11 cellular contexts compared by ENCODE assay signal in genomic region chr6:137871299-137871698, GRCh38. TPM values are rescaled to one million over a fixed set of nuclear protein-coding genes. Genes with fewer than 3 reads are reported as not detected.
DNase-seq lines count a peak whose midpoint lies in the region; ATAC-seq and TF ChIP-seq lines count a peak whose summit lies in the region.
"Had no signal": no experiment of that assay in that cellular context is flagged by ENCODE, and none has a peak within 500 bp of the region (broad histone marks: within the 10 kb centered on the region; RNA-seq: fewer than 3 reads in every experiment).

No MANE protein-coding gene starts in this region.

- peaks cover 28% of the 10 kb centered on the region for H3K4me1 Mint-ChIP-seq in activated T-cell treated with anti-CD3 and anti-CD28 coated beads, Interleukin-2, amount 50 U/mL, for 4 hours (ENCODE audit: low read depth)
- H3K4me1 Mint-ChIP-seq in activated naive CD8-positive, alpha-beta T cell treated with anti-CD3 and anti-CD28 coated beads, Interleukin-2, amount 10 ng/mL, durations not matched to agents 7 days and 5 days: peaks cover 66% of the 10 kb centered on the region

- no peak for TF ChIP-seq CTCF in lower lobe of right lung (IDR thresholded peaks at IDR 0.05)

- peaks cover 72% of the 10 kb centered on the region for H3K4me1 ChIP-seq in lower lobe of right lung
- peaks cover 15% of the 10 kb centered on the region for H3K4me1 ChIP-seq in thymus (ENCODE audit: control insufficient read depth, insufficient read depth, low read length)
- H3K4me1 ChIP-seq in aorta (ENCODE audit: control insufficient read depth in 1 of 2, insufficient read depth in 2 of 2, low read length in 2 of 2): no peaks in the 10 kb centered on the region

- POLR2A ChIA-PET in activated naive CD8-positive, alpha-beta T cell treated with anti-CD3 and anti-CD28 coated beads, Interleukin-2, amount 10 ng/mL, durations not matched to agents 7 days and 5 days (lab: Charles Lee): interaction anchor here (0.9 to 2.3 kb wide), 6 partner anchors 9 to 172 kb away, joined by 3 to 11 read pairs (median 4); no protein-coding TSS in a partner anchor

- intact Hi-C loops in lower lobe of right lung (cut with DNase I) (no loop called here), aorta (cut with DNase I) (no loop called here)

- H3K27me3 Mint-ChIP-seq in activated T-cell treated with anti-CD3 and anti-CD28 coated beads, Interleukin-2, amount 50 U/mL, for 4 hours (ENCODE audit: low read depth): no peaks in the 10 kb centered on the region
- no peaks in the 10 kb centered on the region for H3K27me3 Mint-ChIP-seq in activated naive CD8-positive, alpha-beta T cell treated with anti-CD3 and anti-CD28 coated beads, Interleukin-2, amount 10 ng/mL, durations not matched to agents 7 days and 5 days

- no peaks in the 10 kb centered on the region for H3K27me3 ChIP-seq in lower lobe of right lung (ENCODE audit: low read depth)
- H3K27me3 ChIP-seq in thymus (ENCODE audit: control insufficient read depth, insufficient read depth): no peaks in the 10 kb centered on the region
- no peaks in the 10 kb centered on the region for H3K27me3 ChIP-seq in aorta (ENCODE audit: control insufficient read depth in 1 of 2, insufficient read depth in 2 of 2, low read length in 1 of 2)

- H3K27ac ChIP-seq in lower lobe of right lung: peak overlapping the region; percentile 50
- H3K27ac ChIP-seq in thymus (ENCODE audit: low read depth): peak overlapping the region; percentile 68
- H3K27ac ChIP-seq in aorta (ENCODE audit: low read depth in 1 of 2, low read length in 2 of 2): no peak overlapping the region

- no peaks in the 10 kb centered on the region for H3K9me3 ChIP-seq in lower lobe of right lung
- H3K9me3 ChIP-seq in thymus (ENCODE audit: control insufficient read depth): peaks cover 1% of the 10 kb centered on the region
- H3K9me3 ChIP-seq in aorta (ENCODE audit: control insufficient read depth, low read length): no peaks in the 10 kb centered on the region
- H3K9me3 ChIP-seq: HAP-1 had no signal

- H3K4me3 Mint-ChIP-seq in activated T-cell treated with anti-CD3 and anti-CD28 coated beads, Interleukin-2, amount 50 U/mL, for 4 hours: peak overlapping the region; percentile 92
- peak overlapping the region; percentile 90 for H3K4me3 Mint-ChIP-seq in activated naive CD8-positive, alpha-beta T cell treated with anti-CD3 and anti-CD28 coated beads, Interleukin-2, amount 10 ng/mL, durations not matched to agents 7 days and 5 days

- peak overlapping the region; percentile 95 for H3K27ac Mint-ChIP-seq in activated naive CD8-positive, alpha-beta T cell treated with anti-CD3 and anti-CD28 coated beads, Interleukin-2, amount 10 ng/mL, durations not matched to agents 7 days and 5 days

- peaks cover 30% of the 10 kb centered on the region for H3K36me3 ChIP-seq in lower lobe of right lung
- H3K36me3 ChIP-seq in thymus (ENCODE audit: control insufficient read depth, insufficient read depth): peaks cover 34% of the 10 kb centered on the region
- H3K36me3 ChIP-seq in aorta (ENCODE audit: control insufficient read depth in 1 of 2, insufficient read depth in 2 of 2, low read length in 1 of 2): peaks cover 0 to 2% of the 10 kb centered on the region in 2 donors

- 90% methylated on average over 10 of the region's 10 CpGs for WGBS in thymus
- 85 to 89% methylated on average over 10 of the region's 10 CpGs for WGBS in aorta, 2 donors

- H3K36me3 Mint-ChIP-seq in activated T-cell treated with anti-CD3 and anti-CD28 coated beads, Interleukin-2, amount 50 U/mL, for 4 hours (ENCODE audit: insufficient read depth): peaks cover 71% of the 10 kb centered on the region
- H3K36me3 Mint-ChIP-seq in activated naive CD8-positive, alpha-beta T cell treated with anti-CD3 and anti-CD28 coated beads, Interleukin-2, amount 10 ng/mL, durations not matched to agents 7 days and 5 days: peaks cover 39% of the 10 kb centered on the region

- ATAC-seq in activated T-cell treated with anti-CD3 and anti-CD28 coated beads, Interleukin-2, amount 50 U/mL, for 4 hours: no peak
- no peak for ATAC-seq in activated naive CD8-positive, alpha-beta T cell treated with anti-CD3 and anti-CD28 coated beads, Interleukin-2, amount 10 ng/mL, durations not matched to agents 7 days and 5 days (ENCODE audit: low read depth)
- no peak for ATAC-seq in lower lobe of right lung
- ATAC-seq in aorta (ENCODE audit: low FRiP score): no peak
- ATAC-seq in GM21576 (IDR thresholded peaks at IDR 0.05; ENCODE audit: unreplicated experiment): no peak

- no peaks in the 10 kb centered on the region for H3K9me3 Mint-ChIP-seq in activated T-cell treated with anti-CD3 and anti-CD28 coated beads, Interleukin-2, amount 50 U/mL, for 4 hours
- H3K9me3 Mint-ChIP-seq in activated naive CD8-positive, alpha-beta T cell treated with anti-CD3 and anti-CD28 coated beads, Interleukin-2, amount 10 ng/mL, durations not matched to agents 7 days and 5 days: no peaks in the 10 kb centered on the region

- peak overlapping the region; percentile 92 for H3K4me3 ChIP-seq in lower lobe of right lung
- peak overlapping the region; percentile 68 for H3K4me3 ChIP-seq in thymus (ENCODE audit: low read length)
- no peak overlapping the region for H3K4me3 ChIP-seq in aorta (ENCODE audit: low read length in 2 of 2)
- H3K4me3 ChIP-seq: HAP-1 had no signal

- DNase-seq in activated T-cell treated with anti-CD3 and anti-CD28 coated beads, Interleukin-2, amount 50 U/mL, for 4 hours: no peak
- no peak for DNase-seq in activated T-cell treated with anti-CD3 and anti-CD28 coated beads, Interleukin-2, amount 50 U/mL, for 1 hour
- no peak for DNase-seq in activated naive CD8-positive, alpha-beta T cell treated with anti-CD3 and anti-CD28 coated beads, Interleukin-2, amount 10 ng/mL, durations not matched to agents 7 days and 5 days
- DNase-seq in lower lobe of right lung (no peak), aorta (no peak), occipital lobe (lab: John Stamatoyannopoulos, UW) (no peak)
- DNase-seq: NCI-H774, retina had no signal

RNA-seq across cellular contexts. Expression of gene TNFAIP3, which starts 4.2 kb away (rescaled TPM):
- total RNA-seq in activated T-cell treated with anti-CD3 and anti-CD28 coated beads, Interleukin-2, amount 50 U/mL, for 4 hours: 100 to 1,000 TPM; 254 to 441 (median 334) TPM
- 10 to 100 TPM; 88.6 to 89.5 TPM for total RNA-seq in activated naive CD8-positive, alpha-beta T cell treated with anti-CD3 and anti-CD28 coated beads, Interleukin-2, amount 10 ng/mL, durations not matched to agents 7 days and 5 days
- total RNA-seq in lower lobe of right lung (44.6 TPM), aorta (10 to 100 TPM; 22.0 to 40.2 TPM), occipital lobe (0.78 TPM)
- polyA plus RNA-seq in thymus (85.8 TPM), aorta (1 to 10 TPM; 4.9 to 5.6 TPM)

Comparison
In these comparisons a context has a peak if more than half of its experiments do, and no peak if none do; other contexts are left out.
1. H3K27ac ChIP-seq: peak in lower lobe of right lung (single experiment) and thymus (single experiment); none in aorta (0 of 2).
2. H3K4me3 ChIP-seq: peak in lower lobe of right lung (single experiment) and thymus (single experiment); none in aorta (0 of 2).
3. RNA of gene TNFAIP3, which starts 4.2 kb away (total RNA-seq): 254 to 441 TPM in activated T-cell treated with anti-CD3 and anti-CD28 coated beads, Interleukin-2, amount 50 U/mL, for 4 hours, 88.6 to 89.5 TPM in activated naive CD8-positive, alpha-beta T cell treated with anti-CD3 and anti-CD28 coated beads, Interleukin-2, amount 10 ng/mL, durations not matched to agents 7 days and 5 days, 44.6 TPM in lower lobe of right lung (single experiment) and 22.0 to 40.2 TPM in aorta; 0.78 TPM in occipital lobe (single experiment); every median in the first group is over 10 times any median in the second.